27 cellular contexts compared by ENCODE assay signal in the genomic region with DNA sequence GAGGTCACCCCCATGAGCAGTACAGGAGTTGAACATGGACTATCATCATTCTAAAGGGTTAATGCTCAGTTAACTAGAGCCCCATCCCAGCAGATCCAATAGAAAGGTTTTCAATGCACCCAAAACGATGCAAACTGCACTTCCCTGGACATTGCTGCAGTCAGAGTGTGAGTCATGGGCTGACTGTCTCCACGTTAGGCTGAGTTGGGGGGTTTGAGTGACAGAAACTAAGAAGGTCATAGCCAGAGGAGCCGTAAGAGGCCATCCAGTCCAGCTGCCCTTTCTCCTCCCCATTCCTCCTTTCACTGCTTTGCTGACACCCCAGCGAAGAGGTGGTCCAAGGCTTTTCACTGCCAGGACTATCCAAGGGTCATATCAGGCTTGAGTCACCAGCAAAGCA. TPM values are rescaled to one million over a fixed set of nuclear protein-coding genes. Genes with fewer than 3 reads are reported as not detected.
A peak's percentile ranks its signal among the peaks of the same experiment; 100 is the strongest.
DNase-seq lines count a peak whose midpoint lies in the region; ATAC-seq and TF ChIP-seq lines count a peak whose summit lies in the region.
"Had no signal": no experiment of that assay in that cellular context is flagged by ENCODE, and none has a peak within 500 bp of the region (broad histone marks: within the 10 kb centered on the region; RNA-seq: fewer than 3 reads in every experiment).

No MANE protein-coding gene starts in this region.

- H3K4me3 ChIP-seq in MG63 = no peak overlapping the region
- no peak overlapping the region for H3K4me3 ChIP-seq in brain microvascular endothelial cell (ENCODE audit: low read depth, low read length)
- no peak overlapping the region for H3K4me3 ChIP-seq in mesenchymal stem cell (ENCODE audit: insufficient read depth in 1 of 2, low read depth in 1 of 2, low read length in 2 of 2)
- H3K4me3 ChIP-seq: breast epithelium, heart right ventricle, left ventricle myocardium inferior, sigmoid colon, upper lobe of left lung had no signal

- no peaks in the 10 kb centered on the region for H3K36me3 Mint-ChIP-seq in T-helper 17 cell (ENCODE audit: low read depth)

- H3K27me3 ChIP-seq in MG63 = no peaks in the 10 kb centered on the region
- no peaks in the 10 kb centered on the region for H3K27me3 ChIP-seq in brain microvascular endothelial cell (replicated peaks)
- no peaks in the 10 kb centered on the region for H3K27me3 ChIP-seq in mesenchymal stem cell (ENCODE audit: control insufficient read depth in 1 of 2, insufficient read depth in 1 of 2, low read length in 2 of 2)
- H3K27me3 ChIP-seq: breast epithelium, sigmoid colon, upper lobe of left lung had no signal

- no peak overlapping the region for H4K91ac ChIP-seq in mesenchymal stem cell (ENCODE audit: low read length)

- no peak overlapping the region for H3K4ac ChIP-seq in mesenchymal stem cell (ENCODE audit: low read depth in 1 of 2, low read length in 2 of 2)

- ATAC-seq in GM18873 (IDR thresholded peaks at IDR 0.05; ENCODE audit: low FRiP score, unreplicated experiment) (no peak), T-helper 17 cell (no peak), HG03442 (IDR thresholded peaks at IDR 0.05; ENCODE audit: unreplicated experiment) (no peak)
- ATAC-seq: heart right ventricle had no signal

- no peaks in the 10 kb centered on the region for H3K36me3 ChIP-seq in MG63
- H3K36me3 ChIP-seq in brain microvascular endothelial cell (replicated peaks) = no peaks in the 10 kb centered on the region
- H3K36me3 ChIP-seq in mesenchymal stem cell (ENCODE audit: control insufficient read depth in 1 of 2, insufficient read depth in 2 of 2, low read depth in 1 of 2, low read length in 2 of 2) = peaks cover 0 to 8% of the 10 kb centered on the region in 2 experiments
- H3K36me3 ChIP-seq: breast epithelium, heart right ventricle, left ventricle myocardium inferior, sigmoid colon, upper lobe of left lung had no signal

- no peak overlapping the region for H3K18ac ChIP-seq in mesenchymal stem cell (ENCODE audit: low read depth in 1 of 2, low read length in 2 of 2)

- no peak for TF ChIP-seq CTCF in brain microvascular endothelial cell (IDR thresholded peaks at IDR 0.05; ENCODE audit: low read depth, low read length, missing control alignments)

- no peak overlapping the region for H4K8ac ChIP-seq in mesenchymal stem cell (ENCODE audit: low read length)

- peaks cover 17% of the 10 kb centered on the region for H3K79me1 ChIP-seq in mesenchymal stem cell (replicated peaks; ENCODE audit: low read length, poor library complexity, severe bottlenecking)

- peaks cover 27% of the 10 kb centered on the region for H3K27me3 Mint-ChIP-seq in T-helper 17 cell

- H2AFZ ChIP-seq in mesenchymal stem cell (ENCODE audit: low read depth, low read length) = no peak overlapping the region

- H2BK5ac ChIP-seq in mesenchymal stem cell (ENCODE audit: low read depth, low read length, poor library complexity, severe bottlenecking) = no peak overlapping the region

- H2BK15ac ChIP-seq in mesenchymal stem cell (ENCODE audit: low read depth, poor library complexity, severe bottlenecking) = no peak overlapping the region

- H3K4me2 ChIP-seq in mesenchymal stem cell (ENCODE audit: low read length, poor library complexity, severe bottlenecking) = no peak overlapping the region

- H2AK5ac ChIP-seq in mesenchymal stem cell (ENCODE audit: low read length, severe bottlenecking) = no peak overlapping the region

- H3K4me1 Mint-ChIP-seq in T-helper 17 cell = peaks cover 3% of the 10 kb centered on the region
- H3K4me1 Mint-ChIP-seq: nephron progenitor cell had no signal

- no peak overlapping the region for H3K14ac ChIP-seq in mesenchymal stem cell (ENCODE audit: low read length in 2 of 2)

- H3K9ac ChIP-seq in mesenchymal stem cell (ENCODE audit: low read length) = no peak overlapping the region

- no peak overlapping the region for H3K27ac Mint-ChIP-seq in T-helper 17 cell
- H3K27ac Mint-ChIP-seq: activated CD4-positive, alpha-beta memory T cell treated with anti-CD3 and anti-CD28 coated beads, Interleukin-2, amount 10 ng/mL, durations not matched to agents 7 days and 5 days; CD4-positive, alpha-beta T cell; nephron progenitor cell had no signal

- H3K23ac ChIP-seq in mesenchymal stem cell (ENCODE audit: low read length in 2 of 2) = no peak overlapping the region

- WGBS in mesenchymal stem cell = 24% methylated on average over 4 of the region's 4 CpGs

- peak; percentile 49 for DNase-seq in EL
- DNase-seq in MG63 = peak; percentile 49
- peak; percentile 45 for DNase-seq in brain microvascular endothelial cell
- DNase-seq in mesenchymal stem cell = peak; percentile 59
- no peak for DNase-seq in head of caudate nucleus
- DNase-seq in T-helper 17 cell = no peak
- DNase-seq: activated CD4-positive, alpha-beta memory T cell treated with anti-CD3 and anti-CD28 coated beads, Interleukin-2, amount 10 ng/mL, durations not matched to agents 7 days and 5 days; activated CD4-positive, CD25-positive, alpha-beta regulatory T cell; activated effector memory CD4-positive, alpha-beta T cell treated with Interleukin-2 at 50 U/mL for 16 hours; CD4-positive, alpha-beta T cell; dermis blood vessel endothelial cell; GOT3; heart right ventricle; KBM-7; left ventricle myocardium inferior; NCI-H1694; NCI-H2171; NCI-H69; nephron progenitor cell; sigmoid colon; T-helper 9 cell; upper lobe of left lung had no signal

- H2BK120ac ChIP-seq in mesenchymal stem cell (ENCODE audit: low read depth, low read length) = no peak overlapping the region

- H3K4me1 ChIP-seq in mesenchymal stem cell (ENCODE audit: control insufficient read depth, insufficient read depth, low read depth, low read length) = peaks cover 11% of the 10 kb centered on the region
- H3K4me1 ChIP-seq: breast epithelium, heart right ventricle, left ventricle myocardium inferior, sigmoid colon, upper lobe of left lung had no signal

- H3K27ac ChIP-seq in brain microvascular endothelial cell (no peak overlapping the region), mesenchymal stem cell (ENCODE audit: low read length, poor library complexity, severe bottlenecking) (no peak overlapping the region)
- H3K27ac ChIP-seq: breast epithelium, heart right ventricle, left ventricle myocardium inferior, sigmoid colon, upper lobe of left lung had no signal

- no peak overlapping the region for H2BK12ac ChIP-seq in mesenchymal stem cell (ENCODE audit: low read length in 2 of 2)

- no peak overlapping the region for H3K4me3 Mint-ChIP-seq in T-helper 17 cell
- H3K4me3 Mint-ChIP-seq: activated CD4-positive, alpha-beta memory T cell treated with anti-CD3 and anti-CD28 coated beads, Interleukin-2, amount 10 ng/mL, durations not matched to agents 7 days and 5 days; CD4-positive, alpha-beta T cell; nephron progenitor cell had no signal

- intact Hi-C loops in head of caudate nucleus (cut with DNase I) = no loop called here

- in situ Hi-C loops in brain microvascular endothelial cell (cut with HindIII; ENCODE audit: low pct_ligation_motif_present, low sequenced_read_pairs) = no loop called here

- H3K9me3 ChIP-seq in MG63 (peaks cover under 1% of the 10 kb centered on the region), mesenchymal stem cell (ENCODE audit: control insufficient read depth, low read length) (peaks cover 22% of the 10 kb centered on the region), T-helper 17 cell (ENCODE audit: control insufficient read depth, low read length, poor library complexity, severe bottlenecking) (no peaks in the 10 kb centered on the region)
- H3K9me3 ChIP-seq: sigmoid colon had no signal

RNA-seq across cellular contexts. Expression of gene OR2AT4, which starts 10.5 kb away (rescaled TPM):
- total RNA-seq in MG63 (2014; rRNA removed; shearing (Covaris generic); ENCODE audit: low replicate concordance) = not detected in 2 replicates
- polyA plus RNA-seq in mesenchymal stem cell (2013, experiment 1 of 2) = not detected
- not detected for polyA plus RNA-seq in mesenchymal stem cell (2013, experiment 2 of 2)
- total RNA-seq in T-helper 17 cell = not detected
- total RNA-seq: activated CD4-positive, alpha-beta memory T cell treated with anti-CD3 and anti-CD28 coated beads, Interleukin-2, amount 10 ng/mL, durations not matched to agents 7 days and 5 days; breast epithelium; CD4-positive, alpha-beta T cell; dermis blood vessel endothelial cell; heart right ventricle; left ventricle myocardium inferior; mononuclear cell; sigmoid colon; subcutaneous adipose tissue; upper lobe of left lung had no signal
- polyA plus RNA-seq: heart right ventricle, sigmoid colon had no signal

RNA-seq across cellular contexts. Expression of gene SLCO2B1, which starts 43.7 kb away (rescaled TPM):
- total RNA-seq in MG63 (2014; rRNA removed; shearing (Covaris generic); ENCODE audit: low replicate concordance) = not detected in 2 replicates
- polyA plus RNA-seq in mesenchymal stem cell (2013, experiment 1 of 2) = 0.18 TPM
- 0.16 TPM for polyA plus RNA-seq in mesenchymal stem cell (2013, experiment 2 of 2)
- not detected for total RNA-seq in T-helper 17 cell
- total RNA-seq: CD4-positive, alpha-beta T cell; mononuclear cell had no signal

Comparison
In these comparisons a context has a peak if more than half of its experiments do, and no peak if none do; other contexts are left out.
1. DNase-seq: peak in EL (single experiment), MG63 (single experiment), brain microvascular endothelial cell (single experiment) and mesenchymal stem cell (single experiment); none in head of caudate nucleus (0 of 42) and T-helper 17 cell (0 of 3).